Comparison of ENCODE assay signal across 9 cellular contexts in genomic region chr11:16924826-16925494, GRCh38.
DNase-seq lines count a peak whose midpoint lies in the region; ATAC-seq, FAIRE-seq and TF ChIP-seq lines count a peak whose summit lies in the region.
"Had no signal": no experiment of that assay in that cellular context is flagged by ENCODE, and none has a peak within 500 bp of the region (broad histone marks: within the 10 kb centered on the region; RNA-seq: fewer than 3 reads in every experiment).

No MANE protein-coding gene starts in this region.

- CTCF ChIA-PET in CD8-positive, alpha-beta memory T cell (lab: Charles Lee): no interaction called here

- DNase-seq in CD8-positive, alpha-beta memory T cell: no peak
- peak; percentile 86 for DNase-seq in NCI-H69 (lab: John Stamatoyannopoulos, UW)
- DNase-seq in epithelial cell of esophagus (ENCODE audit: low read depth): peak; percentile 89
- DNase-seq in mucosa of gallbladder (ENCODE audit: low spot score): peak; percentile 83
- DNase-seq in vagina (ENCODE audit: extremely low spot score in 2 of 2): no peak
- DNase-seq in T-helper 9 cell: no peak
- no peak for DNase-seq in GM12892 (ENCODE audit: insufficient read length)

- POLR2A ChIA-PET in CD8-positive, alpha-beta memory T cell (lab: Charles Lee): no interaction called here

- ATAC-seq in GM21528 (IDR thresholded peaks at IDR 0.05; ENCODE audit: low FRiP score, unreplicated experiment): peak; percentile 21

- H3K36me3 Mint-ChIP-seq in CD8-positive, alpha-beta memory T cell: peaks cover 0 to 3% (median 0%) of the 10 kb centered on the region in 3 donors
- H3K36me3 Mint-ChIP-seq: natural killer cell treated with Interleukin-12 subunit alpha and Interleukin-12 subunit beta and Interleukin-15 and Interleukin-18, amount 100 ng/mL, for 72 hours had no signal

- TF ChIP-seq POLR2A in vagina (IDR thresholded peaks at IDR 0.05) (no peak), GM12892 (IDR thresholded peaks at IDR 0.05; ENCODE audit: low read depth, low read length) (no peak)

- peaks cover 13% of the 10 kb centered on the region for H3K27me3 ChIP-seq in CD8-positive, alpha-beta memory T cell (ENCODE audit: insufficient read depth, low read length, poor library complexity, severe bottlenecking)
- H3K27me3 ChIP-seq in vagina: no peaks in the 10 kb centered on the region

- no peak for FAIRE-seq in GM12892 (lab: Jason Lieb, UNC)

- no peaks in the 10 kb centered on the region for H3K36me3 ChIP-seq in CD8-positive, alpha-beta memory T cell (ENCODE audit: insufficient read depth, low read length)
- no peaks in the 10 kb centered on the region for H3K36me3 ChIP-seq in vagina

- H3K9me3 ChIP-seq in CD8-positive, alpha-beta memory T cell (ENCODE audit: low read length): no peaks in the 10 kb centered on the region
- H3K9me3 ChIP-seq in vagina: no peaks in the 10 kb centered on the region

- no peak overlapping the region for H3K4me3 ChIP-seq in CD8-positive, alpha-beta memory T cell (ENCODE audit: low read length)
- H3K4me3 ChIP-seq in epithelial cell of esophagus (ENCODE audit: low read length) (peak overlapping the region; percentile 53), vagina (peak overlapping the region; percentile 35 to 49)

- no peak overlapping the region for H3K27ac ChIP-seq in CD8-positive, alpha-beta memory T cell (ENCODE audit: low read depth, low read length)
- peak overlapping the region; percentile 20 for H3K27ac ChIP-seq in vagina

- TF ChIP-seq CTCF in epithelial cell of esophagus (IDR thresholded peaks at IDR 0.05; ENCODE audit: insufficient read depth, low read depth, low read length, missing control alignments) (no peak), vagina (IDR thresholded peaks at IDR 0.05) (no peak)

- H3K27me3 Mint-ChIP-seq in CD8-positive, alpha-beta memory T cell: peaks cover 28 to 73% of the 10 kb centered on the region in 2 donors

- H3K4me1 Mint-ChIP-seq in CD8-positive, alpha-beta memory T cell: peaks cover 4 to 13% (median 5%) of the 10 kb centered on the region in 3 donors

- H3K27ac Mint-ChIP-seq in CD8-positive, alpha-beta memory T cell: no peak overlapping the region
- H3K27ac Mint-ChIP-seq: natural killer cell treated with Interleukin-12 subunit alpha and Interleukin-12 subunit beta and Interleukin-15 and Interleukin-18, amount 100 ng/mL, for 72 hours had no signal

- H3K4me3 Mint-ChIP-seq in CD8-positive, alpha-beta memory T cell: peak overlapping the region in 6 of 7 donors; percentile 22 to 69 (median 29)
- H3K4me3 Mint-ChIP-seq: natural killer cell treated with Interleukin-12 subunit alpha and Interleukin-12 subunit beta and Interleukin-15 and Interleukin-18, amount 100 ng/mL, for 72 hours had no signal

- intact Hi-C loops in vagina (cut with DNase I): no loop called here

- no peaks in the 10 kb centered on the region for H3K9me3 Mint-ChIP-seq in CD8-positive, alpha-beta memory T cell
- H3K9me3 Mint-ChIP-seq: natural killer cell treated with Interleukin-12 subunit alpha and Interleukin-12 subunit beta and Interleukin-15 and Interleukin-18, amount 100 ng/mL, for 72 hours had no signal

- no peaks in the 10 kb centered on the region for H3K4me1 ChIP-seq in CD8-positive, alpha-beta memory T cell (ENCODE audit: insufficient read depth, low read length)
- H3K4me1 ChIP-seq in vagina: peaks cover 22% of the 10 kb centered on the region

Comparison
In these comparisons a context has a peak if more than half of its experiments do, and no peak if none do; other contexts are left out.
1. DNase-seq: peak in NCI-H69 (single experiment), epithelial cell of esophagus (single experiment) and mucosa of gallbladder (single experiment); none in CD8-positive, alpha-beta memory T cell (0 of 5), vagina (0 of 2), T-helper 9 cell (single experiment) and GM12892 (single experiment).